In genomic region chr12:19248929-19249602, GRCh38 we compare ENCODE assay signal across 25 cellular contexts.
DNase-seq lines count a peak whose midpoint lies in the region; ATAC-seq, FAIRE-seq and TF ChIP-seq lines count a peak whose summit lies in the region.
"Had no signal": no experiment of that assay in that cellular context is flagged by ENCODE, and none has a peak within 500 bp of the region (broad histone marks: within the 10 kb centered on the region; RNA-seq: fewer than 3 reads in every experiment).

No MANE protein-coding gene starts in this region.

- no peak for TF ChIP-seq CTCF in A549 (IDR thresholded peaks at IDR 0.05)
- no peak for TF ChIP-seq CTCF in IMR-90 (conservative IDR thresholded peaks at IDR 0.05; ENCODE audit: low read depth, low read length)
- no peak for TF ChIP-seq CTCF in chondrocyte (IDR thresholded peaks at IDR 0.05)
- no peak for TF ChIP-seq CTCF in glutamatergic neuron (IDR thresholded peaks at IDR 0.05; ENCODE audit: partially characterized antibody, unreplicated experiment)
- TF ChIP-seq CTCF in prostate gland (IDR thresholded peaks at IDR 0.05) = no peak

- peak in 1 of 2 experiments; percentile 71; a peak in 1 of 6 replicates for ATAC-seq in A549
- peak; percentile 97 for ATAC-seq in IMR-90 (ENCODE audit: low read depth)
- no peak for ATAC-seq in GM18520 (IDR thresholded peaks at IDR 0.05; ENCODE audit: unreplicated experiment)
- ATAC-seq: activated T-helper 17 cell treated with anti-CD3 and anti-CD28 coated beads, Interleukin-2, amount 50 U/mL, for 72 hours; naive thymus-derived CD4-positive, alpha-beta T cell had no signal

- no peak overlapping the region for H2BK15ac ChIP-seq in IMR-90 (ENCODE audit: low read depth, low read length)

- 62% methylated on average over 3 of the region's 3 CpGs for WGBS in A549 (ENCODE audit: missing lambda C conversion rate)
- no CpG with 5 or more reads among the region's 3 CpGs for WGBS in IMR-90 (ENCODE audit: extremely low coverage in 2 of 2, insufficient read length in 1 of 2), 2 experiments
- WGBS in prostate gland = 78% methylated on average over 3 of the region's 3 CpGs

- no peak for TF ChIP-seq EP300 in A549 (IDR thresholded peaks at IDR 0.05)

- TF ChIP-seq POLR2A in A549 (IDR thresholded peaks at IDR 0.05; ENCODE audit: low read length) (no peak), IMR-90 (IDR thresholded peaks at IDR 0.05; ENCODE audit: low read depth, low read length) (no peak), prostate gland (IDR thresholded peaks at IDR 0.05) (no peak)

- H4K20me1 ChIP-seq in IMR-90 (ENCODE audit: insufficient read depth, low read length) = no peaks in the 10 kb centered on the region

- H3K14ac ChIP-seq in IMR-90 (replicated peaks; ENCODE audit: low read depth, low read length) = no peak overlapping the region

- no peak overlapping the region for H3K4me3 ChIP-seq in A549
- no peak overlapping the region for H3K4me3 ChIP-seq in IMR-90 (ENCODE audit: insufficient read depth, low read depth, low read length)
- H3K4me3 ChIP-seq in prostate gland = no peak overlapping the region
- H3K4me3 ChIP-seq: cardiac muscle cell, dorsolateral prefrontal cortex, esophagus squamous epithelium, skin epidermis, upper lobe of left lung had no signal

- no peak overlapping the region for H3K9ac ChIP-seq in IMR-90 (ENCODE audit: low read depth, low read length)

- H3K9me1 ChIP-seq in IMR-90 (ENCODE audit: insufficient read depth, low read length) = 0 out of 2 replicates have a peak, but pooled peaks cover 4% of the 10 kb centered on the region

- H3K27ac ChIP-seq in A549 (peak overlapping the region; percentile 23 to 54; a peak in 4 of 6 replicates), IMR-90 (ENCODE audit: insufficient read depth, low read length) (peak overlapping the region; percentile 58; the same call in 1 of the 2 replicates), prostate gland (no peak overlapping the region)
- H3K27ac ChIP-seq: cardiac muscle cell, dorsolateral prefrontal cortex, esophagus squamous epithelium, skin epidermis, upper lobe of left lung had no signal

- no peak overlapping the region for H2AFZ ChIP-seq in IMR-90 (replicated peaks; ENCODE audit: low read length, poor library complexity)

- H3K27me3 ChIP-seq in IMR-90 (ENCODE audit: control insufficient read depth, insufficient read depth, low read length) = no peaks in the 10 kb centered on the region
- no peaks in the 10 kb centered on the region for H3K27me3 ChIP-seq in prostate gland (replicated peaks; ENCODE audit: insufficient read depth)
- H3K27me3 ChIP-seq: cardiac muscle cell, dorsolateral prefrontal cortex, esophagus squamous epithelium, upper lobe of left lung had no signal

- H4K5ac ChIP-seq in IMR-90 (ENCODE audit: low read depth, low read length) = no peak overlapping the region; the same call in 1 of the 2 replicates

- H3K79me1 ChIP-seq in IMR-90 (ENCODE audit: low read depth in 1 of 2, low read length in 2 of 2) = peaks cover 16 to 30% of the 10 kb centered on the region in 2 experiments

- H3K18ac ChIP-seq in IMR-90 (ENCODE audit: low read depth, low read length) = no peak overlapping the region

- no peak overlapping the region for H2AK5ac ChIP-seq in IMR-90 (ENCODE audit: low read depth, low read length)

- H2AK9ac ChIP-seq in IMR-90 (replicated peaks; ENCODE audit: low read depth, low read length, poor library complexity) = no peak overlapping the region

- in situ Hi-C loops in IMR-90 (cut with MboI; ENCODE audit: low sequenced_read_pairs) = no loop called here

- POLR2A ChIA-PET in A549 (lab: Yijun Ruan, JAX) (no interaction called here), IMR-90 (lab: Charles Lee; ENCODE audit: unreplicated experiment) (no interaction called here)

- H3K56ac ChIP-seq in IMR-90 (ENCODE audit: extremely low read depth, insufficient read depth, low read length) = no peak overlapping the region

- H3K27me3 Mint-ChIP-seq in chondrocyte (ENCODE audit: low read depth) (no peaks in the 10 kb centered on the region), glutamatergic neuron (ENCODE audit: unreplicated experiment) (peaks cover 10% of the 10 kb centered on the region)
- H3K27me3 Mint-ChIP-seq: activated naive CD8-positive, alpha-beta T cell treated with anti-CD3 and anti-CD28 coated beads, Interleukin-2, amount 10 ng/mL, durations not matched to agents 7 days and 5 days; activated T-helper 17 cell treated with anti-CD3 and anti-CD28 coated beads, Interleukin-2, amount 50 U/mL, for 72 hours; stimulated activated naive CD8-positive, alpha-beta T cell treated with anti-CD3 and anti-CD28 coated beads, Interleukin-15, Interleukin-2, amounts not matched to agents 100 ng/mL and 50 ng/mL, for 24 hours had no signal

- H3K4me1 Mint-ChIP-seq in chondrocyte (ENCODE audit: low read depth) = peaks cover 22% of the 10 kb centered on the region
- H3K4me1 Mint-ChIP-seq in glutamatergic neuron (ENCODE audit: low read depth, unreplicated experiment) = peaks cover 3% of the 10 kb centered on the region
- H3K4me1 Mint-ChIP-seq: activated naive CD8-positive, alpha-beta T cell treated with anti-CD3 and anti-CD28 coated beads, Interleukin-2, amount 10 ng/mL, durations not matched to agents 7 days and 5 days; activated T-helper 17 cell treated with anti-CD3 and anti-CD28 coated beads, Interleukin-2, amount 50 U/mL, for 72 hours had no signal

- H2BK5ac ChIP-seq in IMR-90 (ENCODE audit: low read depth, low read length, poor library complexity, severe bottlenecking) = no peak overlapping the region

- peak; percentile 43 for FAIRE-seq in A549 (lab: Jason Lieb, UNC)

- H3K9me3 Mint-ChIP-seq in chondrocyte (ENCODE audit: low read depth) = no peaks in the 10 kb centered on the region
- peaks cover 16% of the 10 kb centered on the region for H3K9me3 Mint-ChIP-seq in glutamatergic neuron (ENCODE audit: unreplicated experiment)
- H3K9me3 Mint-ChIP-seq: activated naive CD8-positive, alpha-beta T cell treated with anti-CD3 and anti-CD28 coated beads, Interleukin-2, amount 10 ng/mL, durations not matched to agents 7 days and 5 days; activated T-helper 17 cell treated with anti-CD3 and anti-CD28 coated beads, Interleukin-2, amount 50 U/mL, for 72 hours; stimulated activated naive CD8-positive, alpha-beta T cell treated with anti-CD3 and anti-CD28 coated beads, Interleukin-15, Interleukin-2, amounts not matched to agents 100 ng/mL and 50 ng/mL, for 24 hours had no signal

- peak overlapping the region; percentile 52 for H4K91ac ChIP-seq in IMR-90 (ENCODE audit: insufficient read depth, low read depth, low read length)

- H4K8ac ChIP-seq in IMR-90 (ENCODE audit: low read depth in 2 of 2, low read length in 2 of 2) = 0 out of 4 replicates have a peak overlapping the region, but pooled peaks of 1 of the 2 experiments have one; percentile 17

- H3K4me2 ChIP-seq in A549 = peak overlapping the region; percentile 27; the same call in 1 of the 3 replicates
- 0 out of 2 replicates have a peak overlapping the region, but pooled peaks have one; percentile 34 for H3K4me2 ChIP-seq in IMR-90 (ENCODE audit: low read depth, low read length)

- no peak overlapping the region for H3K4me3 Mint-ChIP-seq in chondrocyte (ENCODE audit: unreplicated experiment)
- H3K4me3 Mint-ChIP-seq in glutamatergic neuron (ENCODE audit: unreplicated experiment) = no peak overlapping the region
- H3K4me3 Mint-ChIP-seq: activated naive CD8-positive, alpha-beta T cell treated with anti-CD3 and anti-CD28 coated beads, Interleukin-2, amount 10 ng/mL, durations not matched to agents 7 days and 5 days; activated T-helper 17 cell treated with anti-CD3 and anti-CD28 coated beads, Interleukin-2, amount 50 U/mL, for 72 hours; naive thymus-derived CD4-positive, alpha-beta T cell; stimulated activated naive CD8-positive, alpha-beta T cell treated with anti-CD3 and anti-CD28 coated beads, Interleukin-15, Interleukin-2, amounts not matched to agents 100 ng/mL and 50 ng/mL, for 24 hours had no signal

- no peaks in the 10 kb centered on the region for H3K36me3 Mint-ChIP-seq in chondrocyte (ENCODE audit: low read depth)
- H3K36me3 Mint-ChIP-seq in glutamatergic neuron (ENCODE audit: unreplicated experiment) = no peaks in the 10 kb centered on the region
- H3K36me3 Mint-ChIP-seq: activated naive CD8-positive, alpha-beta T cell treated with anti-CD3 and anti-CD28 coated beads, Interleukin-2, amount 10 ng/mL, durations not matched to agents 7 days and 5 days; naive thymus-derived CD4-positive, alpha-beta T cell had no signal

- no TSS peak for BruUV-seq in IMR-90 (replicated peaks; lab: Mats Ljungman, UMichigan)

- dilution Hi-C loops in IMR-90 (cut with HindIII; ENCODE audit: low sequenced_read_pairs, unreplicated experiment) = no loop called here

- H2BK120ac ChIP-seq in IMR-90 (ENCODE audit: low read depth, low read length) = 0 out of 2 replicates have a peak overlapping the region, but pooled peaks have one; percentile 34

- H3K36me3 ChIP-seq in IMR-90 (ENCODE audit: control insufficient read depth, insufficient read depth, low read length) = 0 out of 2 replicates have a peak, but pooled peaks cover 1% of the 10 kb centered on the region
- no peaks in the 10 kb centered on the region for H3K36me3 ChIP-seq in prostate gland
- H3K36me3 ChIP-seq: esophagus squamous epithelium, upper lobe of left lung had no signal

- peaks cover 14% of the 10 kb centered on the region; the same call in 2 of the 3 replicates for H3K4me1 ChIP-seq in A549
- H3K4me1 ChIP-seq in IMR-90 (ENCODE audit: control insufficient read depth, insufficient read depth, low read length) = peaks cover 3% of the 10 kb centered on the region; the same call in 1 of the 2 replicates
- no peaks in the 10 kb centered on the region for H3K4me1 ChIP-seq in prostate gland (replicated peaks)
- H3K4me1 ChIP-seq: upper lobe of left lung had no signal

- DNase-seq in A549 (ENCODE audit: low read depth in 1 of 2, low spot score in 1 of 2) = peak in 1 of 2 experiments; percentile 30
- DNase-seq in IMR-90 = peak; percentile 88
- DNase-seq in chondrocyte (ENCODE audit: low spot score) = no peak
- no peak for DNase-seq in glutamatergic neuron
- no peak for DNase-seq in activated effector memory CD4-positive, alpha-beta T cell treated with anti-CD3 and anti-CD28 coated beads, Interleukin-2, amount 50 U/mL, for 16 hours
- no peak for DNase-seq in stimulated activated CD4-positive, alpha-beta T cell treated with anti-CD3 and anti-CD28 coated beads, Interleukin-2, amount 100 ng/mL, for 48 hours
- DNase-seq in prostate gland (ENCODE audit: low spot score) = no peak
- DNase-seq: activated CD4-positive, alpha-beta T cell treated with anti-CD3 and anti-CD28 coated beads for 48 hours; activated naive CD8-positive, alpha-beta T cell treated with anti-CD3 and anti-CD28 coated beads, Interleukin-2, amount 10 ng/mL, durations not matched to agents 7 days and 5 days; C1 segment of cervical spinal cord; DMS 273 treated with DMSO at 0.1 percent for 48 hours; dorsolateral prefrontal cortex; esophagus squamous epithelium; KBM-7; mesendoderm; naive thymus-derived CD4-positive, alpha-beta T cell; NCI-H2029; NCI-H446 treated with DMSO at 0.1 percent for 48 hours; posterior cingulate gyrus; upper lobe of left lung had no signal

- H3K9me3 ChIP-seq in A549 (no peaks in the 10 kb centered on the region), IMR-90 (ENCODE audit: control insufficient read depth, insufficient read depth, low read length) (no peaks in the 10 kb centered on the region), prostate gland (no peaks in the 10 kb centered on the region)
- H3K9me3 ChIP-seq: esophagus squamous epithelium, upper lobe of left lung had no signal

- no peak overlapping the region for H3K23ac ChIP-seq in IMR-90 (ENCODE audit: low read depth, low read length)

- H3K4ac ChIP-seq in IMR-90 (ENCODE audit: low read depth, low read length) = no peak overlapping the region; the same call in 1 of the 2 replicates

- intact Hi-C loops in IMR-90 (cut with micrococcal nuclease) (no loop called here), prostate gland (cut with DNase I) (no loop called here)

- H3K27ac Mint-ChIP-seq in chondrocyte (ENCODE audit: unreplicated experiment) (peak overlapping the region; percentile 32), glutamatergic neuron (ENCODE audit: unreplicated experiment) (peak overlapping the region; percentile 62)
- H3K27ac Mint-ChIP-seq: activated naive CD8-positive, alpha-beta T cell treated with anti-CD3 and anti-CD28 coated beads, Interleukin-2, amount 10 ng/mL, durations not matched to agents 7 days and 5 days; activated T-helper 17 cell treated with anti-CD3 and anti-CD28 coated beads, Interleukin-2, amount 50 U/mL, for 72 hours; naive thymus-derived CD4-positive, alpha-beta T cell; stimulated activated naive CD8-positive, alpha-beta T cell treated with anti-CD3 and anti-CD28 coated beads, Interleukin-15, Interleukin-2, amounts not matched to agents 100 ng/mL and 50 ng/mL, for 24 hours had no signal

- no peak overlapping the region for H2BK20ac ChIP-seq in IMR-90 (ENCODE audit: low read depth, low read length)

- TF ChIP-seq RAD21 in A549 (conservative IDR thresholded peaks at IDR 0.05 in 1 of 2, IDR thresholded peaks at IDR 0.05 in 1 of 2) (no peak), IMR-90 (IDR thresholded peaks at IDR 0.05; ENCODE audit: low read length) (no peak)

- CTCF ChIA-PET in A549 (lab: Yijun Ruan, JAX) (no interaction called here), IMR-90 (lab: Yijun Ruan, JAX) (interaction anchor here (1.2 to 1.5 kb wide), 2 partner anchors 50 to 819 kb away, joined by 3 to 4 read pairs; no protein-coding TSS in a partner anchor)

Comparison
In these comparisons a context has a peak if more than half of its experiments do, and no peak if none do; other contexts are left out.
1. H3K27ac ChIP-seq: peak in A549 (2 of 2) and IMR-90 (single experiment); none in prostate gland (0 of 2).